Comparison of ENCODE assay signal across 1 cellular context in genomic region chr19:53769696-53770309, GRCh38.
TF ChIP-seq lines count a peak whose summit lies in the region.

No MANE protein-coding gene starts in this region.

TF ChIP-seq in HepG2, 621 proteins besides CTCF, POLR2A, EP300 and RAD21:
- 0 out of 2 replicates have a peak, but pooled peaks have one; percentile 17 for TF ChIP-seq ZNF770 (CRISPR knock-in tag; IDR thresholded peaks at IDR 0.05)
- peak; percentile 25; the same call in 1 of the 2 replicates for TF ChIP-seq CEBPB (IDR thresholded peaks at IDR 0.05; ENCODE audit: borderline replicate concordance, low read depth, low read length)
